ENCODE assay signal across 8 cellular contexts in the genomic region with DNA sequence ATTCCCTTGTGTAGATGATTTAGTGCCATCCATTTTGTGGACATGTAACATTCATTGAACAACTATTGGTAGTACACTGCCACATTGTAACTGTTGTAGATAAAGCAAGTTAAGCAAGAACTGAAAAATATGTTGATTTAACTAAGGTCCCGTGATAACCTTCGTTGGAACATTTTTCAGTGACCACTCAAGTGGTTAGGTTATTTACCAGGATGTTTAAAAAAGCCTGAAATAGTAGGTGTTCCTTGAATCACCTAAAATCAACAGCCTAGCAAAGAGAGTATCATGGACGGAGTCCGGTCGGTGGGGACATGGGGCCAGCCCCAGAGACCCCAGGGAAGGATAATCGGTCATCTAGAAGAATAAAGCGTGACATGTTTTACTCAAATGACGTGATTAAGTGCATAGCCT. TPM values are rescaled to one million over a fixed set of nuclear protein-coding genes. Genes with fewer than 3 reads are reported as not detected.
DNase-seq lines count a peak whose midpoint lies in the region; ATAC-seq, FAIRE-seq and TF ChIP-seq lines count a peak whose summit lies in the region.

No MANE protein-coding gene starts in this region.

- no peaks in the 10 kb centered on the region for H3K9me3 Mint-ChIP-seq in memory B cell

- intact Hi-C loops in heart left ventricle (cut with DNase I) (loop anchor here in 9 of 10 donors (2.0 to 10.0 kb wide), 11 partner anchors 60 to 352 kb away; a partner anchor contains a TSS), Right ventricle myocardium superior (cut with DNase I) (loop anchor here (10.0 kb wide), 2 partner anchors 192 to 342 kb away; no protein-coding TSS in a partner anchor), upper lobe of right lung (cut with DNase I) (no loop called here)

- H3K36me3 Mint-ChIP-seq in memory B cell, result peaks cover 1% of the 10 kb centered on the region

- no peaks in the 10 kb centered on the region for H3K9me3 ChIP-seq in heart left ventricle
- H3K9me3 ChIP-seq in upper lobe of right lung, result no peaks in the 10 kb centered on the region

- H3K36me3 ChIP-seq in heart left ventricle, result no peaks in the 10 kb centered on the region
- H3K36me3 ChIP-seq in upper lobe of right lung, result no peaks in the 10 kb centered on the region

- peak overlapping the region in 10 of 12 donors; percentile 74 to 98 (median 94) for H3K27ac ChIP-seq in heart left ventricle
- peak overlapping the region; percentile 94 for H3K27ac ChIP-seq in upper lobe of right lung

- H3K4me1 ChIP-seq in heart left ventricle (peaks cover 2 to 65% (median 57%) of the 10 kb centered on the region in 12 donors), upper lobe of right lung (peaks cover 44% of the 10 kb centered on the region)

- H3K27ac Mint-ChIP-seq in memory B cell, result peak overlapping the region; percentile 98

- peaks cover 40% of the 10 kb centered on the region for H3K4me1 Mint-ChIP-seq in memory B cell

- ATAC-seq in heart left ventricle, result no peak
- ATAC-seq in Right ventricle myocardium superior (ENCODE audit: poor library complexity), result no peak
- ATAC-seq in memory B cell (ENCODE audit: low read depth), result no peak
- ATAC-seq in upper lobe of right lung, result no peak
- no peak for ATAC-seq in HG03159 (IDR thresholded peaks at IDR 0.05; ENCODE audit: unreplicated experiment)
- ATAC-seq in GM21515 (IDR thresholded peaks at IDR 0.05; ENCODE audit: unreplicated experiment), result no peak

- no peaks in the 10 kb centered on the region for H3K27me3 ChIP-seq in heart left ventricle
- H3K27me3 ChIP-seq in upper lobe of right lung, result no peaks in the 10 kb centered on the region

- peak overlapping the region in 11 of 12 donors; percentile 74 to 95 (median 90) for H3K4me3 ChIP-seq in heart left ventricle
- peak overlapping the region; percentile 79 for H3K4me3 ChIP-seq in upper lobe of right lung

- peak overlapping the region; percentile 93 for H3K4me3 Mint-ChIP-seq in memory B cell

- TF ChIP-seq POLR2A in heart left ventricle (IDR thresholded peaks at IDR 0.05) (no peak), GM12891 (IDR thresholded peaks at IDR 0.05; ENCODE audit: low read depth, low read length) (no peak)

- WGBS in heart left ventricle, 4 donors, result 41 to 55% (median 48%) methylated on average over 8 of the region's 8 CpGs

- FAIRE-seq in GM12891 (lab: Jason Lieb, UNC), result no peak

- DNase-seq in heart left ventricle, result no peak
- no peak for DNase-seq in Right ventricle myocardium superior
- DNase-seq in astrocyte of the hippocampus (ENCODE audit: low read depth, low spot score), result peak; percentile 28
- no peak for DNase-seq in memory B cell (ENCODE audit: low spot score in 2 of 2)
- no peak for DNase-seq in upper lobe of right lung
- no peak for DNase-seq in GM12891 (ENCODE audit: insufficient read length, low spot score)

- TF ChIP-seq CTCF in heart left ventricle (IDR thresholded peaks at IDR 0.05) (no peak), upper lobe of right lung (IDR thresholded peaks at IDR 0.05) (no peak)

- H3K27me3 Mint-ChIP-seq in memory B cell, result no peaks in the 10 kb centered on the region

TF ChIP-seq in GM12891, 5 proteins besides CTCF, POLR2A, EP300 and RAD21:
- TF ChIP-seq TAF1 (IDR thresholded peaks at IDR 0.05; ENCODE audit: low read depth, low read length) (no peak), POLR2AphosphoS5 (IDR thresholded peaks at IDR 0.05; ENCODE audit: low read depth, low read length) (no peak), PAX5 (IDR thresholded peaks at IDR 0.05; ENCODE audit: insufficient read depth, low read length, severe bottlenecking) (no peak), SPI1 (IDR thresholded peaks at IDR 0.05; ENCODE audit: low read depth, low read length) (no peak), POU2F2 (IDR thresholded peaks at IDR 0.05; ENCODE audit: low read depth, low read length) (no peak)

RNA-seq across cellular contexts. Expression of a gene that starts 2.6 kb away (rescaled TPM):
- 10 to 100 TPM; 44.5 to 85.6 (median 70.4) TPM for total RNA-seq in heart left ventricle
- polyA plus RNA-seq in heart left ventricle, result 10 to 100 TPM; 41.6 to 71.0 TPM
- total RNA-seq in Right ventricle myocardium superior, result 67.0 TPM
- 61.7 TPM for total RNA-seq in upper lobe of right lung
- 48.9 TPM for polyA plus RNA-seq in GM12891 (2012; ENCODE audit: low read depth, missing spikeins)
